ENCODE assay signal across 11 cellular contexts in the genomic region with DNA sequence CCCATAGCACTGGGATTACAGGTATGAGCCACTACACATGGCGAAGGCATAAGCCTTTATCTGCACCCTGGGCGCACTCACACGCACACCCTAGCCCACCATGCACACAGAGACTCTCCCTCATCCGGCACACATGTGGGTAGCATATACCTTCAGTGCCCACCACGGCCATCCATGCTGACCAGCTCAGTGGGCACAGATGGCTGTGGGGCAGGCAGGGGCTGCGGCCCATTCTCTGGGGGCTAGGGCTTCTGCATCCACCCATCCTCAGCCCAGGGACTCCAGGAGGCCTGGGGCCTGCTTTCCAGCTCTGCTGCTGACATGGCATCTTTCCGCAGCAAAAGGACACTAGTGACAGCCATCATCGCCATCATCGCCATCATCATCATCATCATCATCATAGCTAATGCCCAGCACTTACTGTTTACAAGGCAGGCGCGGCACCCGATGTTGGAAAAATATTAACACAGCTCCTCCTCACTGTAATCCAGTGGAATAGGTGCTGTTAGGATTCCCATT.
A peak's percentile ranks its signal among the peaks of the same experiment; 100 is the strongest.
DNase-seq lines count a peak whose midpoint lies in the region; FAIRE-seq and TF ChIP-seq lines count a peak whose summit lies in the region.
"Had no signal": no experiment of that assay in that cellular context is flagged by ENCODE, and none has a peak within 500 bp of the region (broad histone marks: within the 10 kb centered on the region; RNA-seq: fewer than 3 reads in every experiment).

No MANE protein-coding gene starts in this region.

- no peak overlapping the region for H4K8ac ChIP-seq in H1 (ENCODE audit: extremely low read depth, insufficient read depth, low read length)

- no peak overlapping the region for H3K9ac ChIP-seq in Loucy (ENCODE audit: low read depth, low read length, poor library complexity, severe bottlenecking)
- H3K9ac ChIP-seq in H1 (replicated peaks in 1 of 4; ENCODE audit: extremely low read depth in 1 of 4, low read depth in 3 of 4, low read length in 3 of 4): no peak overlapping the region

- H3K79me2 ChIP-seq in Loucy (ENCODE audit: insufficient read depth, low read length) (peaks cover 58% of the 10 kb centered on the region), H1 (ENCODE audit: control insufficient read depth in 1 of 2, insufficient read depth in 2 of 2, low read length in 2 of 2) (peaks cover 0 to 5% of the 10 kb centered on the region in 2 experiments; a peak in 1 of 4 replicates)

- H4K91ac ChIP-seq in H1 (replicated peaks; ENCODE audit: insufficient read length, low read length): no peak overlapping the region

- H3K4me1 ChIP-seq in Loucy (ENCODE audit: insufficient read depth, low read length, poor library complexity, severe bottlenecking) (peaks cover 66% of the 10 kb centered on the region), H1 (replicated peaks in 1 of 4; ENCODE audit: control insufficient read depth in 3 of 4, insufficient read depth in 4 of 4, low read length in 3 of 4) (peaks cover 0 to 8% (median 0%) of the 10 kb centered on the region in 4 experiments; a peak in 2 of 7 replicates), stomach (peaks cover 51 to 77% (median 58%) of the 10 kb centered on the region in 4 donors)

- H2BK120ac ChIP-seq in H1 (replicated peaks; ENCODE audit: low read depth, low read length): no peak overlapping the region

- TF ChIP-seq RAD21 in H1 (IDR thresholded peaks at IDR 0.05 in 1 of 2, conservative IDR thresholded peaks at IDR 0.05 in 1 of 2; ENCODE audit: low read depth in 2 of 2, low read length in 2 of 2): no peak

- H3K79me1 ChIP-seq in H1 (ENCODE audit: low read depth, low read length): peaks cover 5% of the 10 kb centered on the region

- no peak overlapping the region for H2BK12ac ChIP-seq in H1 (ENCODE audit: low read depth, low read length)

- no peak for TF ChIP-seq POLR2A in H1 (IDR thresholded peaks at IDR 0.05; ENCODE audit: control extremely low read depth in 1 of 2, low read depth in 2 of 2, low read length in 2 of 2)
- no peak for TF ChIP-seq POLR2A in stomach (IDR thresholded peaks at IDR 0.05)

- WGBS in H1 (ENCODE audit: extremely low coverage in 1 of 2, insufficient coverage in 1 of 2, insufficient read length in 1 of 2, insufficient replicate concordance in 2 of 2, low coverage in 1 of 2, low lambda C conversion rate in 2 of 2, missing lambda C conversion rate in 1 of 2), 2 experiments: 90% methylated on average over 12 of the region's 12 CpGs; no CpG with 5 or more reads in 1 of the 2 experiments
- 92 to 97% (median 94%) methylated on average over 9 to 12 of the region's 12 CpGs for WGBS in stomach, 5 donors

- H2BK20ac ChIP-seq in H1 (ENCODE audit: low read length): no peak overlapping the region

- H3K9me2 ChIP-seq in Loucy (replicated peaks; ENCODE audit: low read depth, low read length): no peaks in the 10 kb centered on the region

- peaks cover 24% of the 10 kb centered on the region for H4K20me1 ChIP-seq in Loucy (ENCODE audit: insufficient read depth, low read length, poor library complexity, severe bottlenecking)
- H4K20me1 ChIP-seq in H1 (replicated peaks in 1 of 2; ENCODE audit: control insufficient read depth in 1 of 2, insufficient read depth in 2 of 2, low read length in 2 of 2): peaks cover 11% of the 10 kb centered on the region in 2 experiments

- H3F3A ChIP-seq in Loucy (ENCODE audit: low read depth): no peaks in the 10 kb centered on the region

- POLR2A ChIA-PET in H1 (lab: Charles Lee; ENCODE audit: partially characterized antibody): interaction anchor here (1.0 to 1.1 kb wide), 2 partner anchors 24 to 52 kb away, joined by 3 to 4 read pairs; no protein-coding TSS in a partner anchor

- H3K56ac ChIP-seq in H1 (replicated peaks; ENCODE audit: insufficient read length, low read depth, low read length): no peak overlapping the region

- no peaks in the 10 kb centered on the region for H3K23me2 ChIP-seq in H1 (ENCODE audit: low read depth, low read length)

- intact Hi-C loops in stomach (cut with DNase I; ENCODE audit: low total_unique reads): no loop called here

- H3K23ac ChIP-seq in H1 (ENCODE audit: insufficient read length): no peak overlapping the region

- H3K4me3 ChIP-seq in Loucy (ENCODE audit: low read length, poor library complexity, severe bottlenecking) (peak overlapping the region; percentile 58), H1 (ENCODE audit: extremely low read depth in 1 of 4, insufficient read depth in 2 of 4, low read depth in 3 of 4, low read length in 4 of 4) (no peak overlapping the region), stomach (peak overlapping the region in 2 of 4 donors; percentile 23 to 39)
- H3K4me3 ChIP-seq: SK-N-MC had no signal

- no peak overlapping the region for H3K14ac ChIP-seq in H1 (ENCODE audit: insufficient read length)

- no peaks in the 10 kb centered on the region for H3K27me3 Mint-ChIP-seq in activated naive CD4-positive, alpha-beta T cell treated with anti-CD3 and anti-CD28 coated beads, Interleukin-2, amount 10 ng/mL, durations not matched to agents 7 days and 5 days

- 0 out of 2 replicates have a peak overlapping the region, but pooled peaks have one; percentile 0 for H2BK5ac ChIP-seq in H1 (ENCODE audit: low read depth, low read length)

- H3K27ac ChIP-seq in H1 (ENCODE audit: low read depth, low read length) (no peak overlapping the region), stomach (peak overlapping the region in 3 of 5 donors; percentile 81 to 89 (median 86))
- H3K27ac ChIP-seq: SK-N-MC had no signal

- H2BK15ac ChIP-seq in H1 (ENCODE audit: low read length): no peak overlapping the region

- H3K27me3 ChIP-seq in Loucy (ENCODE audit: insufficient read depth, low read length, poor library complexity, severe bottlenecking) (no peaks in the 10 kb centered on the region), H1 (replicated peaks in 1 of 4; ENCODE audit: control insufficient read depth in 3 of 4, extremely low read depth in 1 of 4, insufficient read depth in 3 of 4, low read length in 3 of 4) (no peaks in the 10 kb centered on the region), stomach (no peaks in the 10 kb centered on the region)
- H3K27me3 ChIP-seq: heart left ventricle had no signal

- H3K18ac ChIP-seq in H1 (ENCODE audit: extremely low read depth, low read length): no peak overlapping the region

- FAIRE-seq in H1 (lab: Jason Lieb, UNC): no peak

- no peak overlapping the region for H2AK5ac ChIP-seq in H1 (ENCODE audit: low read depth, low read length)

- H3K9me3 Mint-ChIP-seq in activated naive CD4-positive, alpha-beta T cell treated with anti-CD3 and anti-CD28 coated beads, Interleukin-2, amount 10 ng/mL, durations not matched to agents 7 days and 5 days: no peaks in the 10 kb centered on the region

- peak overlapping the region; percentile 75 for H3K4me3 Mint-ChIP-seq in activated naive CD4-positive, alpha-beta T cell treated with anti-CD3 and anti-CD28 coated beads, Interleukin-2, amount 10 ng/mL, durations not matched to agents 7 days and 5 days

- no peak overlapping the region for H4K5ac ChIP-seq in H1 (ENCODE audit: insufficient read length, low read depth, low read length)

- H3K4me2 ChIP-seq in Loucy (ENCODE audit: low read depth, low read length, poor library complexity, severe bottlenecking) (peak overlapping the region; percentile 59), H1 (ENCODE audit: insufficient read depth in 1 of 2, low read depth in 2 of 2, low read length in 2 of 2) (no peak overlapping the region)

- DNase-seq in activated naive CD4-positive, alpha-beta T cell treated with anti-CD3 and anti-CD28 coated beads, Interleukin-2, amount 10 ng/mL, durations not matched to agents 7 days and 5 days: no peak
- no peak for DNase-seq in activated naive CD4-positive, alpha-beta T cell treated with Interleukin-2 at 50 U/mL for 16 hours
- DNase-seq in H1 (ENCODE audit: low read depth in 1 of 2, low spot score in 2 of 2): no peak
- no peak for DNase-seq in stomach
- DNase-seq in NCI-H1436 treated with DMSO at 0.1 percent for 48 hours (lab: John Stamatoyannopoulos, UW): no peak
- DNase-seq in anterior cingulate cortex (lab: John Stamatoyannopoulos, UW): no peak
- no peak for DNase-seq in NCI-H2171 (lab: John Stamatoyannopoulos, UW)
- DNase-seq: stimulated activated CD4-positive, alpha-beta T cell treated with anti-CD3 and anti-CD28 coated beads, Interleukin-12 subunit alpha, Interleukin-12 subunit beta, amount 100 ng/mL, for 4 hours had no signal

- CTCF ChIA-PET in activated naive CD4-positive, alpha-beta T cell treated with anti-CD3 and anti-CD28 coated beads, Interleukin-2, amount 10 ng/mL, durations not matched to agents 7 days and 5 days (lab: Charles Lee): interaction anchor here (1.4 kb wide), 1 partner anchor 15 kb away, joined by 4 read pairs; no protein-coding TSS in a partner anchor
- CTCF ChIA-PET in H1 (lab: Charles Lee; ENCODE audit: partially characterized antibody): interaction anchor here (0.8 to 2.2 kb wide), 5 partner anchors 12 to 295 kb away, joined by 3 to 8 read pairs (median 4); no protein-coding TSS in a partner anchor

- H3K9me3 ChIP-seq in Loucy (ENCODE audit: insufficient read depth, low read depth, low read length): no peaks in the 10 kb centered on the region
- no peaks in the 10 kb centered on the region for H3K9me3 ChIP-seq in H1 (ENCODE audit: insufficient read depth in 2 of 2, low read depth in 1 of 2, low read length in 1 of 2)
- H3K9me3 ChIP-seq in stomach: no peaks in the 10 kb centered on the region
- H3K9me3 ChIP-seq: heart left ventricle had no signal

- H3K36me3 ChIP-seq in Loucy (ENCODE audit: insufficient read depth, low read length): peaks cover 20% of the 10 kb centered on the region; the same call in 1 of the 2 replicates
- peaks cover 3 to 22% (median 13%) of the 10 kb centered on the region in 4 experiments; a peak in 6 of 8 replicates for H3K36me3 ChIP-seq in H1 (ENCODE audit: control insufficient read depth in 2 of 4, insufficient read depth in 4 of 4, low read length in 3 of 4)
- H3K36me3 ChIP-seq in stomach: peaks cover 12 to 49% (median 44%) of the 10 kb centered on the region in 4 donors

- H3K27ac Mint-ChIP-seq in activated naive CD4-positive, alpha-beta T cell treated with anti-CD3 and anti-CD28 coated beads, Interleukin-2, amount 10 ng/mL, durations not matched to agents 7 days and 5 days: peak overlapping the region; percentile 86

- TF ChIP-seq EP300 in H1 (IDR thresholded peaks at IDR 0.05; ENCODE audit: borderline replicate concordance in 1 of 2, low read depth in 2 of 2, low read length in 2 of 2) (no peak), stomach (IDR thresholded peaks at IDR 0.05) (no peak)

- no peak overlapping the region for H3K4ac ChIP-seq in H1 (replicated peaks; ENCODE audit: insufficient read length, low read depth, low read length)

- no peak overlapping the region for H2AFZ ChIP-seq in Loucy (ENCODE audit: low read length)
- no peak overlapping the region for H2AFZ ChIP-seq in H1 (ENCODE audit: low read length)

- TF ChIP-seq CTCF in Loucy (conservative IDR thresholded peaks at IDR 0.05; ENCODE audit: low read length) (no peak), H1 (IDR thresholded peaks at IDR 0.05; ENCODE audit: control extremely low read depth in 1 of 3, insufficient read depth in 1 of 3, low read depth in 1 of 3, low read length in 3 of 3) (no peak), stomach (IDR thresholded peaks at IDR 0.05) (no peak)

- H3K4me1 Mint-ChIP-seq in activated naive CD4-positive, alpha-beta T cell treated with anti-CD3 and anti-CD28 coated beads, Interleukin-2, amount 10 ng/mL, durations not matched to agents 7 days and 5 days: peaks cover 76% of the 10 kb centered on the region

- H3K36me3 Mint-ChIP-seq in activated naive CD4-positive, alpha-beta T cell treated with anti-CD3 and anti-CD28 coated beads, Interleukin-2, amount 10 ng/mL, durations not matched to agents 7 days and 5 days: peaks cover 40% of the 10 kb centered on the region
